Comparison of ENCODE assay signal across 8 cellular contexts in genomic region chr1:224434447-224435317, GRCh38. TPM values are rescaled to one million over a fixed set of nuclear protein-coding genes. Genes with fewer than 3 reads are reported as not detected.
A peak's percentile ranks its signal among the peaks of the same experiment; 100 is the strongest.
DNase-seq lines count a peak whose midpoint lies in the region; ATAC-seq lines count a peak whose summit lies in the region.

TSS of gene WDR26 (minus strand) at chr1:224434797.

- H3K4me1 Mint-ChIP-seq in effector memory CD8-positive, alpha-beta T cell (ENCODE audit: low read depth in 2 of 2): peaks cover 39 to 54% of the 10 kb centered on the region in 2 donors
- peaks cover 37% of the 10 kb centered on the region for H3K4me1 Mint-ChIP-seq in memory B cell

- CTCF ChIA-PET in activated CD8-positive, alpha-beta memory T cell treated with anti-CD3 and anti-CD28 coated beads for 36 hours (lab: Charles Lee): interaction anchor here (1.0 kb wide), 1 partner anchor 23 kb away, joined by 3 read pairs; no protein-coding TSS in a partner anchor

- peak within 1 kb of the TSS; percentile 93 to 98 for H3K27ac Mint-ChIP-seq in effector memory CD8-positive, alpha-beta T cell
- peak within 1 kb of the TSS; percentile 89 for H3K27ac Mint-ChIP-seq in memory B cell

- peak; percentile 91 for ATAC-seq in GM19463 (IDR thresholded peaks at IDR 0.05; ENCODE audit: unreplicated experiment)
- ATAC-seq in effector memory CD8-positive, alpha-beta T cell (replicated peaks): peak; percentile 80
- ATAC-seq in memory B cell (ENCODE audit: low read depth): peak; percentile 85

- H3K9me3 Mint-ChIP-seq in effector memory CD8-positive, alpha-beta T cell: no peaks in the 10 kb centered on the region
- H3K9me3 Mint-ChIP-seq in memory B cell: no peaks in the 10 kb centered on the region

- POLR2A ChIA-PET in activated CD8-positive, alpha-beta memory T cell treated with anti-CD3 and anti-CD28 coated beads for 36 hours (lab: Charles Lee): interaction anchor here (0.5 to 0.9 kb wide), 3 partner anchors 12 to 1874 kb away, joined by 3 to 4 read pairs (median 3); partner anchors contain the start of gene LIN9

- peak; percentile 84 for DNase-seq in COLO829 (ENCODE audit: low spot score)
- DNase-seq in HK-2 (ENCODE audit: unreplicated experiment): peak; percentile 84
- DNase-seq in NOMO-1 (lab: John Stamatoyannopoulos, UW; ENCODE audit: unreplicated experiment in 2 of 2): peak; percentile 90
- peak; percentile 74 to 81 (median 77) for DNase-seq in effector memory CD8-positive, alpha-beta T cell
- peak; percentile 74 to 77 for DNase-seq in memory B cell (ENCODE audit: low spot score in 2 of 2)
- DNase-seq in stimulated activated CD8-positive, alpha-beta memory T cell treated with anti-CD3 and anti-CD28 coated beads, Interleukin-12 subunit alpha, Interleukin-12 subunit beta, amount 100 ng/mL, for 24 hours (ENCODE audit: extremely low read depth): peak; percentile 63

- no peaks in the 10 kb centered on the region for H3K27me3 Mint-ChIP-seq in effector memory CD8-positive, alpha-beta T cell
- no peaks in the 10 kb centered on the region for H3K27me3 Mint-ChIP-seq in memory B cell

- peak within 1 kb of the TSS; percentile 89 to 91 for H3K4me3 Mint-ChIP-seq in effector memory CD8-positive, alpha-beta T cell
- peak within 1 kb of the TSS; percentile 93 for H3K4me3 Mint-ChIP-seq in memory B cell

- peaks cover 50% of the 10 kb centered on the region for H3K36me3 Mint-ChIP-seq in effector memory CD8-positive, alpha-beta T cell (ENCODE audit: insufficient read depth)
- no peaks in the 10 kb centered on the region for H3K36me3 Mint-ChIP-seq in memory B cell

RNA-seq across cellular contexts. Expression of gene WDR26, which starts in this region (rescaled TPM):
- 10 to 100 TPM; 71.5 to 72.9 TPM for total RNA-seq in activated CD8-positive, alpha-beta memory T cell treated with anti-CD3 and anti-CD28 coated beads for 36 hours

Comparison
In these comparisons a context has a peak if more than half of its experiments do, and no peak if none do; other contexts are left out.
1. Peak in every context shown above with its lines: DNase-seq and ATAC-seq.